In genomic region chr16:84534815-84535214, GRCh38 we compare ENCODE assay signal across 2 cellular contexts.
TF ChIP-seq lines count a peak whose summit lies in the region.

No MANE protein-coding gene starts in this region.

TF ChIP-seq in HepG2, 621 proteins besides CTCF, POLR2A, EP300 and RAD21:
- TF ChIP-seq PCBP2 (optimal IDR thresholded peaks at IDR 0.05; ENCODE audit: low read depth, low read length, poor library complexity, severe bottlenecking): peak; percentile 69
- no peak for TF ChIP-seq ZBTB43 (CRISPR knock-in tag; conservative IDR thresholded peaks at IDR 0.05)
TF ChIP-seq in HepG2: peak in this region for 1.

TF ChIP-seq in H1, 55 proteins besides CTCF, POLR2A, EP300 and RAD21:
- no peak for TF ChIP-seq RNF2 (IDR thresholded peaks at IDR 0.05; ENCODE audit: borderline replicate concordance, low read depth, low read length, missing control alignments, poor library complexity, severe bottlenecking)
- TF ChIP-seq ATF3 (IDR thresholded peaks at IDR 0.05; ENCODE audit: insufficient read depth, low read depth, low read length): no peak
- TF ChIP-seq GABPA (IDR thresholded peaks at IDR 0.05; ENCODE audit: borderline replicate concordance, insufficient read depth, low read length): no peak
- TF ChIP-seq ASH2L (IDR thresholded peaks at IDR 0.05; ENCODE audit: low read length): no peak
- no peak for TF ChIP-seq POLR2AphosphoS5 (IDR thresholded peaks at IDR 0.05; ENCODE audit: low read depth, low read length)
- no peak for TF ChIP-seq SP4 (IDR thresholded peaks at IDR 0.05; ENCODE audit: low read length)
- TF ChIP-seq MAX (IDR thresholded peaks at IDR 0.05): no peak
- no peak for TF ChIP-seq TAF1 (IDR thresholded peaks at IDR 0.05; ENCODE audit: low read depth, low read length)
- TF ChIP-seq CREB1 (IDR thresholded peaks at IDR 0.05): no peak
- no peak for TF ChIP-seq SP2 (IDR thresholded peaks at IDR 0.05; ENCODE audit: low read length)
